In the genomic region with DNA sequence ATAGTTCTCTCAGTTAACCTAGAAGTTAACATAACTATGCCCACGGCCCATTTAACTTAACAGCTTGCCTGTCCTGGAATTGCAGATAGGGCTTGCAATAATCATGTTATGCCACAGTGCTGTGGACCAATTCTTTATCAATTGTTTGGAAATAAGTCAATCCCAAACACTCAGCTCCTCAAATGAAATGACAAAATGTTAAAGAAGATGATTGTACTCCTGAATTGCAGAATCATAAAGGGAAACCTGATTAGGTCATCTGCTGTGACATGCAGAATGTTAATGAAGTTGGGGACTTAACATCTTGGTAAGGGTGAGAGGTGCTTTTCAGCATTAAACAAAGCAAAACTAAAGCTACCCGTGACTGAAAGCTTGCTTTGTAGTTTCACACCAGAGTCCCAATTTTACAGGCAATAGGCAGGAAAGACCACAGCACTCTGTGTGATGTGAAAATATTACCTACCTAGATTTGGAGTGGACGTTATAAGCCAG, we compare ENCODE assay signal across 17 cellular contexts.
DNase-seq lines count a peak whose midpoint lies in the region; ATAC-seq, FAIRE-seq and TF ChIP-seq lines count a peak whose summit lies in the region.
"Had no signal": no experiment of that assay in that cellular context is flagged by ENCODE, and none has a peak within 500 bp of the region (broad histone marks: within the 10 kb centered on the region; RNA-seq: fewer than 3 reads in every experiment).

No MANE protein-coding gene starts in this region.

- H2AFZ ChIP-seq in astrocyte (ENCODE audit: low read depth, low read length) = peak overlapping the region; percentile 67

- no peaks in the 10 kb centered on the region for H3K27me3 ChIP-seq in HUES48 (ENCODE audit: control insufficient read depth, insufficient read depth, low read length)
- no peaks in the 10 kb centered on the region for H3K27me3 ChIP-seq in astrocyte (ENCODE audit: insufficient read depth, low read length)

- H4K20me1 ChIP-seq in astrocyte (ENCODE audit: insufficient read depth, low read length) = no peaks in the 10 kb centered on the region

- DNase-seq in astrocyte (ENCODE audit: low read depth) (no peak), renal cortical epithelial cell (ENCODE audit: low read depth) (peak; percentile 6), NCI-H2107 (lab: John Stamatoyannopoulos, UW) (no peak)
- no peak for DNase-seq in activated CD4-positive, alpha-beta memory T cell treated with anti-CD3 and anti-CD28 coated beads for 36 hours
- DNase-seq: activated CD4-positive, alpha-beta T cell treated with anti-CD3 and anti-CD28 coated beads for 4 hours; CD8-positive, alpha-beta memory T cell; NCI-H1105 treated with DMSO at 0.1 percent for 48 hours; occipital lobe; PC-3; T-helper 1 cell had no signal

- H3K36me3 Mint-ChIP-seq in astrocyte (ENCODE audit: low read depth, unreplicated experiment) = no peaks in the 10 kb centered on the region
- H3K36me3 Mint-ChIP-seq in activated CD4-positive, alpha-beta memory T cell treated with anti-CD3 and anti-CD28 coated beads for 36 hours = no peaks in the 10 kb centered on the region
- H3K36me3 Mint-ChIP-seq: CD8-positive, alpha-beta memory T cell; type B pancreatic cell had no signal

- ATAC-seq in GM18907 (IDR thresholded peaks at IDR 0.05; ENCODE audit: unreplicated experiment) (peak; percentile 51), GM18861 (IDR thresholded peaks at IDR 0.05; ENCODE audit: unreplicated experiment) (no peak), GM21360 (IDR thresholded peaks at IDR 0.05; ENCODE audit: unreplicated experiment) (no peak)

- H3K9ac ChIP-seq in HUES48 (ENCODE audit: low read depth, low read length) = peak overlapping the region; percentile 1; the same call in 1 of the 2 replicates
- H3K9ac ChIP-seq in astrocyte (ENCODE audit: low read length) = peak overlapping the region; percentile 44

- no peaks in the 10 kb centered on the region for H3K9me3 Mint-ChIP-seq in astrocyte (ENCODE audit: unreplicated experiment)
- H3K9me3 Mint-ChIP-seq in activated CD4-positive, alpha-beta memory T cell treated with anti-CD3 and anti-CD28 coated beads for 36 hours = no peaks in the 10 kb centered on the region
- H3K9me3 Mint-ChIP-seq: type B pancreatic cell had no signal

- no peaks in the 10 kb centered on the region for H3K36me3 ChIP-seq in HUES48 (ENCODE audit: control insufficient read depth, insufficient read depth, low read length)
- H3K36me3 ChIP-seq in astrocyte (ENCODE audit: insufficient read depth, low read length) = no peaks in the 10 kb centered on the region

- H3K27ac Mint-ChIP-seq in astrocyte (ENCODE audit: unreplicated experiment) = no peak overlapping the region
- no peak overlapping the region for H3K27ac Mint-ChIP-seq in activated CD4-positive, alpha-beta memory T cell treated with anti-CD3 and anti-CD28 coated beads for 36 hours
- H3K27ac Mint-ChIP-seq: CD8-positive, alpha-beta memory T cell; type B pancreatic cell had no signal

- no peaks in the 10 kb centered on the region for H3K27me3 Mint-ChIP-seq in astrocyte (ENCODE audit: low read depth, unreplicated experiment)
- H3K27me3 Mint-ChIP-seq in activated CD4-positive, alpha-beta memory T cell treated with anti-CD3 and anti-CD28 coated beads for 36 hours = no peaks in the 10 kb centered on the region
- H3K27me3 Mint-ChIP-seq: type B pancreatic cell had no signal

- H3K4me3 ChIP-seq in HUES48 (ENCODE audit: low read depth, low read length) (peak overlapping the region; percentile 18; the same call in 1 of the 2 replicates), astrocyte (ENCODE audit: insufficient read depth, low read depth, low read length) (peak overlapping the region; percentile 52)
- H3K4me3 ChIP-seq: lung had no signal

- peaks cover 46% of the 10 kb centered on the region for H3K4me1 ChIP-seq in HUES48 (ENCODE audit: control insufficient read depth, insufficient read depth, low read length)
- no peaks in the 10 kb centered on the region for H3K4me1 ChIP-seq in astrocyte (ENCODE audit: insufficient read depth, low read length)

- POLR2A ChIA-PET in activated CD4-positive, alpha-beta memory T cell treated with anti-CD3 and anti-CD28 coated beads for 36 hours (lab: Charles Lee) = no interaction called here

- intact Hi-C loops in activated CD4-positive, alpha-beta memory T cell treated with anti-CD3 and anti-CD28 coated beads for 36 hours (cut with micrococcal nuclease) = no loop called here

- no peak for FAIRE-seq in astrocyte (lab: Jason Lieb, UNC)
- FAIRE-seq: bronchial epithelial cell had no signal

- peak overlapping the region; percentile 80 for H3K4me2 ChIP-seq in astrocyte (ENCODE audit: low read length)

- H3K9me3 ChIP-seq in HUES48 (ENCODE audit: control insufficient read depth, insufficient read depth, low read length) (no peaks in the 10 kb centered on the region), astrocyte (ENCODE audit: insufficient read depth, low read depth, low read length) (no peaks in the 10 kb centered on the region)

- no peak for TF ChIP-seq CTCF in astrocyte (IDR thresholded peaks at IDR 0.05; ENCODE audit: insufficient read depth, low read depth, low read length)

- CTCF ChIA-PET in activated CD4-positive, alpha-beta memory T cell treated with anti-CD3 and anti-CD28 coated beads for 36 hours (lab: Charles Lee) = no interaction called here

- H3K4me1 Mint-ChIP-seq in astrocyte (ENCODE audit: low read depth, unreplicated experiment) = no peaks in the 10 kb centered on the region
- H3K4me1 Mint-ChIP-seq in activated CD4-positive, alpha-beta memory T cell treated with anti-CD3 and anti-CD28 coated beads for 36 hours (ENCODE audit: low read depth) = no peaks in the 10 kb centered on the region
- H3K4me1 Mint-ChIP-seq: CD8-positive, alpha-beta memory T cell had no signal

- H3K79me2 ChIP-seq in astrocyte (ENCODE audit: insufficient read depth, low read length) = no peaks in the 10 kb centered on the region

- no peak overlapping the region for H3K4me3 Mint-ChIP-seq in astrocyte (ENCODE audit: unreplicated experiment)
- H3K4me3 Mint-ChIP-seq in activated CD4-positive, alpha-beta memory T cell treated with anti-CD3 and anti-CD28 coated beads for 36 hours = no peak overlapping the region
- H3K4me3 Mint-ChIP-seq: CD8-positive, alpha-beta memory T cell; type B pancreatic cell had no signal

- H3K27ac ChIP-seq in HUES48 (ENCODE audit: low read depth, low read length) = peak overlapping the region; percentile 82
- H3K27ac ChIP-seq in astrocyte (ENCODE audit: low read depth, low read length) = no peak overlapping the region
